In genomic region chr2:101152195-101153076, GRCh38 we compare ENCODE assay signal across 8 cellular contexts. TPM values are rescaled to one million over a fixed set of nuclear protein-coding genes. Genes with fewer than 3 reads are reported as not detected.
DNase-seq lines count a peak whose midpoint lies in the region; ATAC-seq lines count a peak whose summit lies in the region.

No MANE protein-coding gene starts in this region.

- ATAC-seq in GM18907 (IDR thresholded peaks at IDR 0.05; ENCODE audit: unreplicated experiment) (peak; percentile 80), HG03196 (IDR thresholded peaks at IDR 0.05; ENCODE audit: unreplicated experiment) (peak; percentile 61), Right ventricle myocardium inferior (peak; percentile 66)

- peaks cover 22 to 31% (median 23%) of the 10 kb centered on the region in 3 donors for H3K4me1 Mint-ChIP-seq in CD8-positive, alpha-beta memory T cell
- H3K4me1 Mint-ChIP-seq in activated naive CD8-positive, alpha-beta T cell (ENCODE audit: low read depth), result peaks cover 27% of the 10 kb centered on the region

- H3K27ac Mint-ChIP-seq in CD8-positive, alpha-beta memory T cell, result peak overlapping the region in 7 of 8 donors; percentile 32 to 79 (median 57)
- no peak overlapping the region for H3K27ac Mint-ChIP-seq in activated naive CD8-positive, alpha-beta T cell

- no peaks in the 10 kb centered on the region for H3K9me3 Mint-ChIP-seq in CD8-positive, alpha-beta memory T cell
- no peaks in the 10 kb centered on the region for H3K9me3 Mint-ChIP-seq in activated naive CD8-positive, alpha-beta T cell (ENCODE audit: low read depth)

- DNase-seq in CD8-positive, alpha-beta memory T cell, result peak in 1 of 5 donors; percentile 4
- DNase-seq in NCI-H526 (lab: John Stamatoyannopoulos, UW) (peak; percentile 37 to 66), Right ventricle myocardium inferior (ENCODE audit: missing footprints) (no peak), nucleus accumbens (lab: John Stamatoyannopoulos, UW) (peak in 47 of 56 donors; percentile 6 to 80 (median 39)), T-helper 9 cell (no peak)

- no peak overlapping the region for H3K27ac ChIP-seq in CD8-positive, alpha-beta memory T cell (ENCODE audit: low read depth, low read length)

- H3K27me3 ChIP-seq in CD8-positive, alpha-beta memory T cell (ENCODE audit: insufficient read depth, low read length, poor library complexity, severe bottlenecking), result peaks cover 7% of the 10 kb centered on the region

- H3K9me3 ChIP-seq in CD8-positive, alpha-beta memory T cell (ENCODE audit: low read length), result no peaks in the 10 kb centered on the region

- H3K4me3 ChIP-seq in CD8-positive, alpha-beta memory T cell (ENCODE audit: low read length), result peak overlapping the region; percentile 50

- CTCF ChIA-PET in CD8-positive, alpha-beta memory T cell (lab: Charles Lee), result no interaction called here

- peaks cover 0 to 1% (median 0%) of the 10 kb centered on the region in 3 donors for H3K36me3 Mint-ChIP-seq in CD8-positive, alpha-beta memory T cell
- H3K36me3 Mint-ChIP-seq in activated naive CD8-positive, alpha-beta T cell, result no peaks in the 10 kb centered on the region

- POLR2A ChIA-PET in CD8-positive, alpha-beta memory T cell (lab: Charles Lee), result no interaction called here

- H3K4me1 ChIP-seq in CD8-positive, alpha-beta memory T cell (ENCODE audit: insufficient read depth, low read length), result peaks cover 26% of the 10 kb centered on the region

- H3K4me3 Mint-ChIP-seq in CD8-positive, alpha-beta memory T cell, result peak overlapping the region; percentile 71 to 87 (median 86)
- H3K4me3 Mint-ChIP-seq in activated naive CD8-positive, alpha-beta T cell, result peak overlapping the region; percentile 80

- no peaks in the 10 kb centered on the region for H3K36me3 ChIP-seq in CD8-positive, alpha-beta memory T cell (ENCODE audit: insufficient read depth, low read length)

- intact Hi-C loops in Right ventricle myocardium inferior (cut with DNase I), result loop anchor here (1.0 to 10.0 kb wide), 6 partner anchors 90 to 588 kb away; partner anchors contain the start of genes NPAS2 and PDCL3

- peaks cover 4 to 19% of the 10 kb centered on the region in 2 donors for H3K27me3 Mint-ChIP-seq in CD8-positive, alpha-beta memory T cell
- peaks cover 4% of the 10 kb centered on the region for H3K27me3 Mint-ChIP-seq in activated naive CD8-positive, alpha-beta T cell

RNA-seq across cellular contexts. Expression of gene TBC1D8, which starts 1.3 kb away (rescaled TPM):
- under 1 TPM; 0.55 to 0.89 TPM for total RNA-seq in CD8-positive, alpha-beta memory T cell
- polyA plus RNA-seq in CD8-positive, alpha-beta memory T cell, result 0.69 TPM
- 37.9 TPM for total RNA-seq in Right ventricle myocardium inferior

Comparison
In these comparisons a context has a peak if more than half of its experiments do, and no peak if none do; other contexts are left out.
1. DNase-seq: peak in NCI-H526 (2 of 2) and nucleus accumbens (47 of 56); none in Right ventricle myocardium inferior (single experiment) and T-helper 9 cell (single experiment).
2. RNA of gene TBC1D8, which starts 1.3 kb away (total RNA-seq): 37.9 TPM in Right ventricle myocardium inferior (single experiment); 0.55 to 0.89 TPM in CD8-positive, alpha-beta memory T cell; every median in the first group is over 10 times any median in the second.
3. Peak in every context shown above with its lines, with median percentiles within 50 percentile points of each other: ATAC-seq.